26 cellular contexts compared by ENCODE assay signal in the genomic region with DNA sequence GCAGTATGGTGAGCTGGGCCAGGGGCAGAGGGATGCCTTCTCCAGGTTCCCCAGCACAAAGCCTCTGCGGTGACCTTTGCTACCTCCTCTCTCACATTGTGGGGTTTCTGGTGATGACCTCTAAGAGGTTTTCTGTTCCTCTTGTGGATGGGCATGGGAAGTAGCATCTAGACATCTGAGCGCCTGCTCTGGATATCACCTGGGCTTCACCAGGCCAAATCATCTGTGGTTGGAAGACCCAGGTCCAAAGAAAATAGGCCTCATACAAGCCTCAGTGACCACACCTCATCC. TPM values are rescaled to one million over a fixed set of nuclear protein-coding genes. Genes with fewer than 3 reads are reported as not detected.
"Had no signal": no experiment of that assay in that cellular context is flagged by ENCODE, and none has a peak within 500 bp of the region (broad histone marks: within the 10 kb centered on the region; RNA-seq: fewer than 3 reads in every experiment).

No MANE protein-coding gene starts in this region.

- ATAC-seq: effector memory CD8-positive, alpha-beta T cell; esophagus mucosa; foreskin keratinocyte; gastrocnemius medialis; gastroesophageal sphincter; heart left ventricle; heart right ventricle had no signal

- H3K9me3 Mint-ChIP-seq: dendritic cell treated with granulocyte-macrophage colony-stimulating factor and Interleukin-4, amounts not matched to agents 40 ng/mL and 50 ng/mL, for 4 days; effector memory CD8-positive, alpha-beta T cell; endodermal cell had no signal

- H3K27ac Mint-ChIP-seq: dendritic cell treated with granulocyte-macrophage colony-stimulating factor and Interleukin-4, amounts not matched to agents 40 ng/mL and 50 ng/mL, for 4 days; endodermal cell had no signal

- H3K27me3 Mint-ChIP-seq: effector memory CD8-positive, alpha-beta T cell had no signal

- H3K27ac ChIP-seq: colonic mucosa, coronary artery, epithelial cell of prostate, esophagus muscularis mucosa, esophagus squamous epithelium, foreskin keratinocyte, gastrocnemius medialis, gastroesophageal sphincter, heart left ventricle, heart right ventricle had no signal

- H3K4me3 Mint-ChIP-seq: dendritic cell treated with granulocyte-macrophage colony-stimulating factor and Interleukin-4, amounts not matched to agents 40 ng/mL and 50 ng/mL, for 4 days; effector memory CD8-positive, alpha-beta T cell; endodermal cell had no signal

- H3K4me1 Mint-ChIP-seq: endodermal cell had no signal

- DNase-seq: colonic mucosa; cortex of kidney; dermis blood vessel endothelial cell; effector CD4-positive, alpha-beta T cell; effector CD8-positive, alpha-beta T cell; effector memory CD4-positive, alpha-beta T cell; effector memory CD8-positive, alpha-beta T cell; endodermal cell; erythroblast; esophagus squamous epithelium; foreskin fibroblast; foreskin keratinocyte; foreskin melanocyte; gastrocnemius medialis; glutamatergic neuron; heart left ventricle; heart right ventricle had no signal

RNA-seq across cellular contexts. Expression of gene AMIGO3, which starts 38.3 kb away (rescaled TPM):
- total RNA-seq: dermis microvascular lymphatic vessel endothelial cell, endothelial cell of umbilical vein, esophagus mucosa, foreskin keratinocyte, frontal cortex had no signal
